ENCODE assay signal across 19 cellular contexts in genomic region chr1:214958491-214958890, GRCh38.
A peak's percentile ranks its signal among the peaks of the same experiment; 100 is the strongest.
DNase-seq lines count a peak whose midpoint lies in the region; ATAC-seq and TF ChIP-seq lines count a peak whose summit lies in the region.
"Had no signal": no experiment of that assay in that cellular context is flagged by ENCODE, and none has a peak within 500 bp of the region (broad histone marks: within the 10 kb centered on the region; RNA-seq: fewer than 3 reads in every experiment).

No MANE protein-coding gene starts in this region.

- peak overlapping the region; percentile 99 for H3K27ac ChIP-seq in AG04450 (ENCODE audit: low read depth, low read length)
- H3K27ac ChIP-seq: Peyer's patch had no signal

- POLR2A ChIA-PET in AG04450 (lab: Yijun Ruan, JAX), result no interaction called here

- intact Hi-C loops in posterior vena cava (cut with DNase I), result no loop called here

- peaks cover 3% of the 10 kb centered on the region for H3K27me3 Mint-ChIP-seq in HFFc6 (ENCODE audit: insufficient read depth)

- H3K9me3 ChIP-seq in AG04450 (ENCODE audit: control insufficient read depth, insufficient read depth, low read length) (peaks cover 7% of the 10 kb centered on the region; the same call in 1 of the 2 replicates), adipocyte (ENCODE audit: control insufficient read depth, low read length) (peaks cover 10% of the 10 kb centered on the region)
- H3K9me3 ChIP-seq: A549, BE2C, Peyer's patch had no signal

- peak overlapping the region; percentile 99 for H3K27ac Mint-ChIP-seq in HFFc6
- H3K27ac Mint-ChIP-seq: CD8-positive, alpha-beta T cell had no signal

- no peak for TF ChIP-seq CTCF in AG04450 (IDR thresholded peaks at IDR 0.05; ENCODE audit: low read depth, low read length)
- TF ChIP-seq CTCF in HFFc6 (IDR thresholded peaks at IDR 0.05), result no peak

- no peaks in the 10 kb centered on the region for H3K36me3 ChIP-seq in adipocyte (ENCODE audit: control insufficient read depth, insufficient read depth, low read length, severe bottlenecking)
- H3K36me3 ChIP-seq: BE2C, Peyer's patch had no signal

- H3K9ac ChIP-seq in adipocyte (ENCODE audit: low read length), result peak overlapping the region; percentile 78

- peak overlapping the region; percentile 70 for H3K4me3 Mint-ChIP-seq in HFFc6
- H3K4me3 Mint-ChIP-seq: CD8-positive, alpha-beta T cell had no signal

- peaks cover 15% of the 10 kb centered on the region for H3K9me3 Mint-ChIP-seq in HFFc6
- H3K9me3 Mint-ChIP-seq: CD8-positive, alpha-beta T cell had no signal

- H3K27me3 ChIP-seq in AG04450 (ENCODE audit: control insufficient read depth, insufficient read depth, low read length) (no peaks in the 10 kb centered on the region), adipocyte (replicated peaks; ENCODE audit: control insufficient read depth, insufficient read depth, low read length) (no peaks in the 10 kb centered on the region)
- H3K27me3 ChIP-seq: Peyer's patch had no signal

- H3K4me3 ChIP-seq in AG04450 (ENCODE audit: low read depth, low read length) (no peak overlapping the region), adipocyte (ENCODE audit: low read length) (peak overlapping the region; percentile 67)
- H3K4me3 ChIP-seq: A549, Peyer's patch had no signal

- CTCF ChIA-PET in AG04450 (lab: Charles Lee), result interaction anchor here (0.6 to 1.4 kb wide), 3 partner anchors 64 to 297 kb away, joined by 3 to 5 read pairs (median 3); no protein-coding TSS in a partner anchor

- peaks cover 20% of the 10 kb centered on the region for H3K4me1 ChIP-seq in adipocyte (ENCODE audit: control insufficient read depth, insufficient read depth, low read length)
- H3K4me1 ChIP-seq: BE2C, Peyer's patch had no signal

- no peak for DNase-seq in AG04450 (ENCODE audit: low read depth, low spot score)
- DNase-seq in HFFc6, result no peak
- DNase-seq in adipocyte (ENCODE audit: low read depth), result no peak
- DNase-seq in kidney tubule cell (ENCODE audit: low spot score), result peak; percentile 21
- DNase-seq in posterior vena cava (ENCODE audit: low spot score), result no peak
- DNase-seq in activated naive CD4-positive, alpha-beta T cell treated with Interleukin-2 at 50 U/mL for 16 hours, result no peak
- no peak for DNase-seq in T-helper 1 cell
- DNase-seq: BE2C; CD8-positive, alpha-beta T cell; H7; NCI-H1436; NCI-H2081 treated with DMSO at 0.1 percent for 48 hours; NCI-H345; NCI-H748 treated with DMSO at 0.1 percent for 48 hours; Peyer's patch; SHP77 had no signal

- H3K36me3 Mint-ChIP-seq in HFFc6 (ENCODE audit: low read depth), result peaks cover 52% of the 10 kb centered on the region
- H3K36me3 Mint-ChIP-seq: CD8-positive, alpha-beta T cell had no signal

- H3K4me1 Mint-ChIP-seq in HFFc6 (ENCODE audit: low read depth), result peaks cover 82% of the 10 kb centered on the region

- no peak for ATAC-seq in HG02798 (IDR thresholded peaks at IDR 0.05; ENCODE audit: poor library complexity, unreplicated experiment)
- ATAC-seq: CD8-positive, alpha-beta T cell; HepG2 had no signal
